ENCODE assay signal across 23 cellular contexts in the genomic region with DNA sequence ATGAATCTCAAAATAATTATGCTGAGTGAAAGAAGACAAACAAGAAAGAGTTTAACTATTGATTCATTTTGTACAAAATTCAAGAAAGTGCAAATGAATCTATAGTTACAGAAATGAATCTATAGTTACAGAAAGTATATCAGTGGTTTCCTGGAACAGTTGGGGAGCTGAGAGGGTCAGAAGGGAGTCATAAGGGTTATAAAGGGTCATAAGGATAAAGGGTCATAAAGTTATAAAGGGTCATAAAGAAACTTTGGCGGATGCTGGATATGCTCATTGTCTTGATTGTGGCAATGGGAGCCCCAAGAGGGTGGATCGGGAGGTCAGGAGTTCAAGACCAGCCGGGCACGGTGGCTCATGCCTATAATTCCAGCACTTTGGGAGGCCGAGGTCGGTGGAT.
"Had no signal": no experiment of that assay in that cellular context is flagged by ENCODE, and none has a peak within 500 bp of the region (broad histone marks: within the 10 kb centered on the region; RNA-seq: fewer than 3 reads in every experiment).

No MANE protein-coding gene starts in this region.

- H3K27ac Mint-ChIP-seq: dendritic cell treated with granulocyte-macrophage colony-stimulating factor and Interleukin-4, amounts not matched to agents 40 ng/mL and 50 ng/mL, for 4 days; immature natural killer cell; mesothelial cell of epicardium; naive B cell; naive thymus-derived CD8-positive, alpha-beta T cell had no signal

- H3K36me3 Mint-ChIP-seq: immature natural killer cell; mesothelial cell of epicardium; naive B cell; naive thymus-derived CD8-positive, alpha-beta T cell had no signal

- DNase-seq: colonic mucosa; cortex of kidney; effector CD4-positive, alpha-beta T cell; effector memory CD4-positive, alpha-beta T cell; foreskin keratinocyte; heart left ventricle; hypothalamus; immature natural killer cell; islet precursor cell; kidney; kidney glomerular epithelial cell; left lung; left ventricle myocardium superior; lower lobe of right lung; mesenchymal stem cell; mucosa of descending colon; naive B cell; naive thymus-derived CD8-positive, alpha-beta T cell had no signal

- ATAC-seq: foreskin keratinocyte; gastroesophageal sphincter; heart left ventricle; left lung; left ventricle myocardium superior; lower lobe of right lung; mucosa of descending colon; naive thymus-derived CD8-positive, alpha-beta T cell had no signal

- H3K4me3 Mint-ChIP-seq: dendritic cell treated with granulocyte-macrophage colony-stimulating factor and Interleukin-4, amounts not matched to agents 40 ng/mL and 50 ng/mL, for 4 days; immature natural killer cell; mesothelial cell of epicardium; naive B cell; naive thymus-derived CD8-positive, alpha-beta T cell had no signal

- H3K4me1 Mint-ChIP-seq: immature natural killer cell; mesothelial cell of epicardium; naive thymus-derived CD8-positive, alpha-beta T cell had no signal

- H3K27me3 Mint-ChIP-seq: dendritic cell treated with granulocyte-macrophage colony-stimulating factor and Interleukin-4, amounts not matched to agents 40 ng/mL and 50 ng/mL, for 4 days; naive thymus-derived CD8-positive, alpha-beta T cell had no signal

- FAIRE-seq: endothelial cell of umbilical vein, frontal cortex had no signal

- H3K9me3 Mint-ChIP-seq: dendritic cell treated with granulocyte-macrophage colony-stimulating factor and Interleukin-4, amounts not matched to agents 40 ng/mL and 50 ng/mL, for 4 days; immature natural killer cell; naive B cell; naive thymus-derived CD8-positive, alpha-beta T cell had no signal
